10 cellular contexts compared by ENCODE assay signal in the genomic region with DNA sequence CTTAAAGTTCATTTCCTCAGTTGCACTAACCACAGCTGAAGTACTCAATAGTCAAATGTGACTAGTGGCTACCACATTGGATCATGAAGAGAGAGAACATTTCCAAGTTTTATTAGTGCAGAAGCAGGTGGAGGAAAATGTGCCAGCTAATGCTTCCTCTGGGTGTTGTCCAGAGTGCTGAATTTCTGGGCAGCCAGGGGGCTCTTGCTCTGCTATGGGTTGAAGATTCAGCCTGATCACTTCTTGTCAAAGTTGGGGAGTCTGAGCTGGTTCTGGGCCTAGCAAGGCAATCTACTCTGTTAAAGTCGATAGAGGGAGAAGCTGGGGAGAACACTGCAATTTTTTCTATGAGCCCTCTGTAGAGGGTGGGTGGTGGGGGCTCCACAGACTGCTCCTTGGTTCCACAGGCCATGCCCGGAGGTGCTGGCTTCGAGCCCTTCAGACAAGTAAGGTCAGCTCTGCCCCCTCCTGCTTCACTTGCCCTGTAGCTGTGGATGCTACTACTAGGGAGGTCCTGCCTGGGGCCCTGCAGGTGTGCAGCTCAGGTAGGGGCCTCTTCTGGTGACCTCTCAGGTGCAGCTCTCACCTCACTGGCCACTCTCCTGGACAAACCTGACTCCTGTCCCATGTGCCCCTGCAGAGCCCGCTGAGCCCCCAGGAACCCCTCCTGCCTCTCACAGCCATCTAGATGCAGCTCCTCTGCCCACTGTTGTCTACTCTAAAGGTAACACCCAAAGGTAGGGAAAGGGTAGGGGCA. TPM values are rescaled to one million over a fixed set of nuclear protein-coding genes. Genes with fewer than 3 reads are reported as not detected.
DNase-seq lines count a peak whose midpoint lies in the region; ATAC-seq, FAIRE-seq and TF ChIP-seq lines count a peak whose summit lies in the region.
"Had no signal": no experiment of that assay in that cellular context is flagged by ENCODE, and none has a peak within 500 bp of the region (broad histone marks: within the 10 kb centered on the region; RNA-seq: fewer than 3 reads in every experiment).

No MANE protein-coding gene starts in this region.

- peak; percentile 11 for ATAC-seq in HepG2
- ATAC-seq in right lobe of liver = no peak
- peak; percentile 16 for ATAC-seq in stimulated activated naive CD8-positive, alpha-beta T cell treated with anti-CD3 and anti-CD28 coated beads, Interleukin-15, amount 100 ng/mL, for 72 hours
- ATAC-seq in GM19324 (IDR thresholded peaks at IDR 0.05; ENCODE audit: low FRiP score, unreplicated experiment) = no peak

- no peak overlapping the region for H3K9ac ChIP-seq in HepG2 (ENCODE audit: insufficient read depth, low read depth, low read length)

- intact Hi-C loops in HepG2 (cut with micrococcal nuclease; ENCODE audit: unreplicated experiment) = loop anchor here (5.0 to 10.0 kb wide), 2 partner anchors 226 to 343 kb away; a partner anchor contains a TSS
- intact Hi-C loops in right lobe of liver (cut with DNase I) = loop anchor here (10.0 kb wide), 1 partner anchor 96 kb away; no protein-coding TSS in a partner anchor

- WGBS in HepG2 (ENCODE audit: low lambda C conversion rate) = 57% methylated on average over 1 of the region's 4 CpGs
- no CpG with 5 or more reads among the region's 4 CpGs for WGBS in right lobe of liver (ENCODE audit: insufficient coverage, low coverage, low lambda C conversion rate, missing lambda C conversion rate)

- no peaks in the 10 kb centered on the region for H3K79me2 ChIP-seq in HepG2 (ENCODE audit: insufficient read depth, low read length)

- H4K20me1 ChIP-seq in HepG2 (ENCODE audit: insufficient read depth, low read length) = peaks cover 4% of the 10 kb centered on the region

- in situ Hi-C loops in HepG2 (cut with HindIII; ENCODE audit: extremely low pct_ligation_motif_present, low pct_unique_long_range_greater_than_20kb) = no loop called here

- CTCF ChIA-PET in HepG2 (lab: Yijun Ruan, JAX; ENCODE audit: low intra/inter-chr PET ratio, low total read pairs) = no interaction called here

- no peak overlapping the region for H2AFZ ChIP-seq in HepG2 (ENCODE audit: low read length)

- H3K27ac ChIP-seq in HepG2 (ENCODE audit: extremely low read length, insufficient read depth, low read length) (no peak overlapping the region), right lobe of liver (no peak overlapping the region)
- H3K27ac ChIP-seq: epithelial cell of prostate, testis had no signal

- H3K27me3 ChIP-seq in HepG2 (ENCODE audit: control insufficient read depth in 1 of 2, insufficient read depth in 2 of 2, low read length in 2 of 2) (peaks cover 2 to 34% of the 10 kb centered on the region in 2 experiments; a peak in 4 of 5 replicates), right lobe of liver (no peaks in the 10 kb centered on the region)
- H3K27me3 ChIP-seq: testis had no signal

- no peak overlapping the region for H3K4me2 ChIP-seq in HepG2 (ENCODE audit: low read depth, low read length)

- POLR2A ChIA-PET in HepG2 (lab: Yijun Ruan, JAX) = interaction anchor here (0.6 to 1.4 kb wide), 6 partner anchors 11 to 356 kb away, joined by 3 to 4 read pairs (median 4); a partner anchor contains a TSS

- no peaks in the 10 kb centered on the region for H3K27me3 Mint-ChIP-seq in stimulated activated naive CD8-positive, alpha-beta T cell treated with anti-CD3 and anti-CD28 coated beads, Interleukin-15, amount 100 ng/mL, for 72 hours

- TF ChIP-seq RAD21 in HepG2 (CRISPR knock-in tag; IDR thresholded peaks at IDR 0.05) = no peak

- H3K27ac Mint-ChIP-seq in stimulated activated naive CD8-positive, alpha-beta T cell treated with anti-CD3 and anti-CD28 coated beads, Interleukin-15, amount 100 ng/mL, for 72 hours = no peak overlapping the region
- H3K27ac Mint-ChIP-seq: activated CD4-positive, alpha-beta memory T cell treated with anti-CD3 and anti-CD28 coated beads, Interleukin-2, amount 10 ng/mL, durations not matched to agents 7 days and 5 days; CD8-positive, alpha-beta memory T cell had no signal

- no peak for TF ChIP-seq CTCF in HepG2 (CRISPR knock-in tag; IDR thresholded peaks at IDR 0.05)
- no peak for TF ChIP-seq CTCF in right lobe of liver (IDR thresholded peaks at IDR 0.05)

- DNase-seq in HepG2 (ENCODE audit: low spot score) = no peak
- DNase-seq in right lobe of liver = no peak
- DNase-seq in stimulated activated naive CD8-positive, alpha-beta T cell treated with anti-CD3 and anti-CD28 coated beads, Interleukin-15, amount 100 ng/mL, for 72 hours = no peak
- DNase-seq: activated CD4-positive, alpha-beta memory T cell treated with anti-CD3 and anti-CD28 coated beads, Interleukin-2, amount 10 ng/mL, durations not matched to agents 7 days and 5 days; CD8-positive, alpha-beta memory T cell; NCI-H187; occipital lobe; testis had no signal

- TF ChIP-seq POLR2A in HepG2 (IDR thresholded peaks at IDR 0.05; ENCODE audit: insufficient read depth in 1 of 2, low read depth in 2 of 2, low read length in 2 of 2) (no peak), right lobe of liver (IDR thresholded peaks at IDR 0.05) (no peak)

- no peaks in the 10 kb centered on the region for H3K9me3 Mint-ChIP-seq in stimulated activated naive CD8-positive, alpha-beta T cell treated with anti-CD3 and anti-CD28 coated beads, Interleukin-15, amount 100 ng/mL, for 72 hours
- H3K9me3 Mint-ChIP-seq: activated CD4-positive, alpha-beta memory T cell treated with anti-CD3 and anti-CD28 coated beads, Interleukin-2, amount 10 ng/mL, durations not matched to agents 7 days and 5 days; CD8-positive, alpha-beta memory T cell had no signal

- BruUV-seq in HepG2 (replicated peaks; lab: Mats Ljungman, UMichigan) = no TSS peak

- H3K36me3 ChIP-seq in HepG2 (replicated peaks in 1 of 2; ENCODE audit: control insufficient read depth in 1 of 2, insufficient read depth in 2 of 2, low read length in 2 of 2) = peaks cover 16 to 26% of the 10 kb centered on the region in 2 experiments
- H3K36me3 ChIP-seq in right lobe of liver = peaks cover 0 to 31% (median 4%) of the 10 kb centered on the region in 4 donors

- H3K9me3 ChIP-seq in HepG2 (ENCODE audit: low read length) (no peaks in the 10 kb centered on the region), right lobe of liver (no peaks in the 10 kb centered on the region)
- H3K9me3 ChIP-seq: testis had no signal

- H3K4me1 ChIP-seq in HepG2 (ENCODE audit: insufficient read depth, low read length) (peaks cover 24% of the 10 kb centered on the region), right lobe of liver (peaks cover 0 to 16% (median 4%) of the 10 kb centered on the region in 4 donors)

- no peak for TF ChIP-seq EP300 in HepG2 (IDR thresholded peaks at IDR 0.05; ENCODE audit: low read depth in 2 of 2, low read length in 2 of 2)
- no peak for TF ChIP-seq EP300 in HepG2 (CRISPR knock-in tag; IDR thresholded peaks at IDR 0.05; ENCODE audit: borderline replicate concordance)

- no peak for FAIRE-seq in HepG2 (lab: Jason Lieb, UNC)

- H3K4me1 Mint-ChIP-seq in stimulated activated naive CD8-positive, alpha-beta T cell treated with anti-CD3 and anti-CD28 coated beads, Interleukin-15, amount 100 ng/mL, for 72 hours = no peaks in the 10 kb centered on the region

- H3K4me3 ChIP-seq in HepG2 (replicated peaks in 1 of 3; ENCODE audit: insufficient read depth in 1 of 3, low read depth in 2 of 3, low read length in 3 of 3) = no peak overlapping the region
- no peak overlapping the region for H3K4me3 ChIP-seq in right lobe of liver

- no peak overlapping the region for H3K4me3 Mint-ChIP-seq in stimulated activated naive CD8-positive, alpha-beta T cell treated with anti-CD3 and anti-CD28 coated beads, Interleukin-15, amount 100 ng/mL, for 72 hours
- H3K4me3 Mint-ChIP-seq: activated CD4-positive, alpha-beta memory T cell treated with anti-CD3 and anti-CD28 coated beads, Interleukin-2, amount 10 ng/mL, durations not matched to agents 7 days and 5 days had no signal

RNA-seq across cellular contexts. Expression of a gene that starts 8.2 kb away (rescaled TPM):
- 28.8 and 46.6 TPM in 2 replicates for total RNA-seq in HepG2 (2016; rRNA removed; fragmentation: Illumina TruSeq; extraction: Trizol)
- total RNA-seq in HepG2 (2016; cell fraction: cytosol; rRNA removed; fragmentation: Illumina TruSeq; extraction: Trizol; ENCODE audit: low read depth) = 47.3 and 56.1 TPM in 2 replicates
- total RNA-seq in HepG2 (2016; cell fraction: insoluble cytoplasmic fraction; rRNA removed; fragmentation: Illumina TruSeq; extraction: Trizol) = 27.8 and 43.4 TPM in 2 replicates
- 51.4 and 62.8 TPM in 2 replicates for total RNA-seq in HepG2 (2016; cell fraction: membrane; rRNA removed; fragmentation: Illumina TruSeq; extraction: Trizol)
- total RNA-seq in HepG2 (2016; cell fraction: nucleus; rRNA removed; fragmentation: Illumina TruSeq; extraction: Trizol) = 46.0 and 52.3 TPM in 2 replicates
- 57.1 and 63.2 TPM in 2 replicates for polyA plus RNA-seq in HepG2 (2011; rRNA removed)
- 74.6 and 81.8 TPM in 2 replicates for polyA plus RNA-seq in HepG2 (2011; cell fraction: cytosol; rRNA removed)
- polyA plus RNA-seq in HepG2 (2011; cell fraction: nucleus; rRNA removed) = 94.7 and 101 TPM in 2 replicates
- 43.5 and 53.9 TPM in 2 replicates for polyA plus RNA-seq in HepG2 (2012)
- 72.7 and 85.7 TPM in 2 replicates for polyA plus RNA-seq in HepG2 (2016; cell fraction: cytosol; fragmentation: Illumina TruSeq; extraction: Trizol; ENCODE audit: low read depth)
- polyA plus RNA-seq in HepG2 (2016; cell fraction: insoluble cytoplasmic fraction; fragmentation: Illumina TruSeq; extraction: Trizol; ENCODE audit: low read depth) = 39.8 and 50.9 TPM in 2 replicates
- 95.5 and 96.4 TPM in 2 replicates for polyA plus RNA-seq in HepG2 (2016; cell fraction: membrane; fragmentation: Illumina TruSeq; extraction: Trizol; ENCODE audit: low read depth)
- 113 and 119 TPM in 2 replicates for polyA plus RNA-seq in HepG2 (2016; cell fraction: nucleus; fragmentation: Illumina TruSeq; extraction: Trizol; ENCODE audit: insufficient read depth, low read depth)
- polyA minus RNA-seq in HepG2 (2011; rRNA and poly(A)+ RNA removed; ENCODE audit: low replicate concordance) = 275 and 712 TPM in 2 replicates
- polyA minus RNA-seq in HepG2 (2011; cell fraction: cytosol; rRNA and poly(A)+ RNA removed) = 45.2 and 48.1 TPM in 2 replicates
- 80.9 and 81.0 TPM in 2 replicates for polyA minus RNA-seq in HepG2 (2011; cell fraction: nucleus; rRNA and poly(A)+ RNA removed)
- total RNA-seq in right lobe of liver = 100 to 1,000 TPM in 2 of 6 experiments, 10 to 100 TPM in 4; 29.3 to 130 (median 35.5) TPM

RNA-seq across cellular contexts. Expression of a gene that starts 8.9 kb away (rescaled TPM):
- total RNA-seq in HepG2 (2016; rRNA removed; fragmentation: Illumina TruSeq; extraction: Trizol) (13.1 and 16.4 TPM in 2 replicates), right lobe of liver (10 to 100 TPM in 2 of 6 experiments, 1 to 10 TPM in 4; 4.9 to 19.4 (median 7.1) TPM)
- total RNA-seq in HepG2 (2016; cell fraction: cytosol; rRNA removed; fragmentation: Illumina TruSeq; extraction: Trizol; ENCODE audit: low read depth) = 3.9 and 4.5 TPM in 2 replicates
- 14.7 and 16.4 TPM in 2 replicates for total RNA-seq in HepG2 (2016; cell fraction: insoluble cytoplasmic fraction; rRNA removed; fragmentation: Illumina TruSeq; extraction: Trizol)
- total RNA-seq in HepG2 (2016; cell fraction: membrane; rRNA removed; fragmentation: Illumina TruSeq; extraction: Trizol) = 7.3 and 8.6 TPM in 2 replicates
- total RNA-seq in HepG2 (2016; cell fraction: nucleus; rRNA removed; fragmentation: Illumina TruSeq; extraction: Trizol) = 6.3 and 6.6 TPM in 2 replicates
- 14.6 and 15.8 TPM in 2 replicates for polyA plus RNA-seq in HepG2 (2011; rRNA removed)
- polyA plus RNA-seq in HepG2 (2011; cell fraction: cytosol; rRNA removed) = 21.1 and 28.9 TPM in 2 replicates
- 9.1 and 9.2 TPM in 2 replicates for polyA plus RNA-seq in HepG2 (2011; cell fraction: nucleus; rRNA removed)
- polyA plus RNA-seq in HepG2 (2012) = 6.5 and 12.4 TPM in 2 replicates
- 4.8 and 4.9 TPM in 2 replicates for polyA plus RNA-seq in HepG2 (2016; cell fraction: cytosol; fragmentation: Illumina TruSeq; extraction: Trizol; ENCODE audit: low read depth)
- polyA plus RNA-seq in HepG2 (2016; cell fraction: insoluble cytoplasmic fraction; fragmentation: Illumina TruSeq; extraction: Trizol; ENCODE audit: low read depth) = 17.4 and 17.7 TPM in 2 replicates
- polyA plus RNA-seq in HepG2 (2016; cell fraction: membrane; fragmentation: Illumina TruSeq; extraction: Trizol; ENCODE audit: low read depth) = 7.4 and 7.6 TPM in 2 replicates
- 6.9 and 8.1 TPM in 2 replicates for polyA plus RNA-seq in HepG2 (2016; cell fraction: nucleus; fragmentation: Illumina TruSeq; extraction: Trizol; ENCODE audit: insufficient read depth, low read depth)
- 33.3 and 107 TPM in 2 replicates for polyA minus RNA-seq in HepG2 (2011; rRNA and poly(A)+ RNA removed; ENCODE audit: low replicate concordance)
- 4.6 and 4.7 TPM in 2 replicates for polyA minus RNA-seq in HepG2 (2011; cell fraction: cytosol; rRNA and poly(A)+ RNA removed)
- polyA minus RNA-seq in HepG2 (2011; cell fraction: nucleus; rRNA and poly(A)+ RNA removed) = 7.3 and 9.4 TPM in 2 replicates

RNA-seq across cellular contexts. Expression of a gene that starts 11.2 kb away (rescaled TPM):
- total RNA-seq in HepG2 (2016; rRNA removed; fragmentation: Illumina TruSeq; extraction: Trizol) (0.04 TPM in 1 of 2 replicates, not detected in the other), right lobe of liver (under 1 TPM in 3 of 6 experiments, not detected in 3; 0.21 to 0.59 (median 0.25) TPM)
- total RNA-seq in HepG2 (2016; cell fraction: cytosol; rRNA removed; fragmentation: Illumina TruSeq; extraction: Trizol; ENCODE audit: low read depth) = not detected in 2 replicates
- 0.06 TPM in 1 of 2 replicates, not detected in the other for total RNA-seq in HepG2 (2016; cell fraction: insoluble cytoplasmic fraction; rRNA removed; fragmentation: Illumina TruSeq; extraction: Trizol)
- total RNA-seq in HepG2 (2016; cell fraction: membrane; rRNA removed; fragmentation: Illumina TruSeq; extraction: Trizol) = not detected in 2 replicates
- total RNA-seq in HepG2 (2016; cell fraction: nucleus; rRNA removed; fragmentation: Illumina TruSeq; extraction: Trizol) = 0.25 TPM in 1 of 2 replicates, not detected in the other
- polyA plus RNA-seq in HepG2 (2011; rRNA removed) = 0.03 and 0.04 TPM in 2 replicates
- polyA plus RNA-seq in HepG2 (2011; cell fraction: cytosol; rRNA removed) = not detected in 2 replicates
- polyA plus RNA-seq in HepG2 (2011; cell fraction: nucleus; rRNA removed) = 0.26 and 0.50 TPM in 2 replicates
- polyA plus RNA-seq in HepG2 (2012) = 0.13 TPM in 1 of 2 replicates, not detected in the other
- polyA plus RNA-seq in HepG2 (2016; cell fraction: cytosol; fragmentation: Illumina TruSeq; extraction: Trizol; ENCODE audit: low read depth) = not detected in 2 replicates
- polyA plus RNA-seq in HepG2 (2016; cell fraction: insoluble cytoplasmic fraction; fragmentation: Illumina TruSeq; extraction: Trizol; ENCODE audit: low read depth) = 0.07 TPM in 1 of 2 replicates, not detected in the other
- polyA plus RNA-seq in HepG2 (2016; cell fraction: membrane; fragmentation: Illumina TruSeq; extraction: Trizol; ENCODE audit: low read depth) = not detected in 2 replicates
- polyA plus RNA-seq in HepG2 (2016; cell fraction: nucleus; fragmentation: Illumina TruSeq; extraction: Trizol; ENCODE audit: insufficient read depth, low read depth) = 0.18 and 0.64 TPM in 2 replicates
- polyA minus RNA-seq in HepG2 (2011; rRNA and poly(A)+ RNA removed; ENCODE audit: low replicate concordance) = 0.48 and 0.87 TPM in 2 replicates
- polyA minus RNA-seq in HepG2 (2011; cell fraction: cytosol; rRNA and poly(A)+ RNA removed) = not detected in 2 replicates
- polyA minus RNA-seq in HepG2 (2011; cell fraction: nucleus; rRNA and poly(A)+ RNA removed) = not detected in 2 replicates
- total RNA-seq: activated CD4-positive, alpha-beta memory T cell treated with anti-CD3 and anti-CD28 coated beads, Interleukin-2, amount 10 ng/mL, durations not matched to agents 7 days and 5 days had no signal
- polyA plus RNA-seq: CD8-positive, alpha-beta memory T cell had no signal

RNA-seq across cellular contexts. Expression of a gene that starts 20.8 kb away (rescaled TPM):
- total RNA-seq in HepG2 (2016; rRNA removed; fragmentation: Illumina TruSeq; extraction: Trizol) (0.27 TPM in 1 of 2 replicates, not detected in the other), right lobe of liver (under 1 TPM in 3 of 6 experiments, not detected in 3; 0.21 to 0.42 (median 0.24) TPM)
- not detected in 2 replicates for total RNA-seq in HepG2 (2016; cell fraction: cytosol; rRNA removed; fragmentation: Illumina TruSeq; extraction: Trizol; ENCODE audit: low read depth)
- total RNA-seq in HepG2 (2016; cell fraction: insoluble cytoplasmic fraction; rRNA removed; fragmentation: Illumina TruSeq; extraction: Trizol) = 0.09 and 0.27 TPM in 2 replicates
- total RNA-seq in HepG2 (2016; cell fraction: membrane; rRNA removed; fragmentation: Illumina TruSeq; extraction: Trizol) = 0.34 and 0.72 TPM in 2 replicates
- total RNA-seq in HepG2 (2016; cell fraction: nucleus; rRNA removed; fragmentation: Illumina TruSeq; extraction: Trizol) = not detected in 2 replicates
- 0.04 and 0.12 TPM in 2 replicates for polyA plus RNA-seq in HepG2 (2011; rRNA removed)
- 0.07 and 0.08 TPM in 2 replicates for polyA plus RNA-seq in HepG2 (2011; cell fraction: cytosol; rRNA removed)
- 0.09 and 0.16 TPM in 2 replicates for polyA plus RNA-seq in HepG2 (2011; cell fraction: nucleus; rRNA removed)
- not detected in 2 replicates for polyA plus RNA-seq in HepG2 (2012)
- 0.95 and 1.1 TPM in 2 replicates for polyA plus RNA-seq in HepG2 (2016; cell fraction: cytosol; fragmentation: Illumina TruSeq; extraction: Trizol; ENCODE audit: low read depth)
- not detected in 2 replicates for polyA plus RNA-seq in HepG2 (2016; cell fraction: insoluble cytoplasmic fraction; fragmentation: Illumina TruSeq; extraction: Trizol; ENCODE audit: low read depth)
- 1.00 and 1.2 TPM in 2 replicates for polyA plus RNA-seq in HepG2 (2016; cell fraction: membrane; fragmentation: Illumina TruSeq; extraction: Trizol; ENCODE audit: low read depth)
- polyA plus RNA-seq in HepG2 (2016; cell fraction: nucleus; fragmentation: Illumina TruSeq; extraction: Trizol; ENCODE audit: insufficient read depth, low read depth) = 0.46 and 0.47 TPM in 2 replicates
- 7.5 TPM in 1 of 2 replicates, not detected in the other for polyA minus RNA-seq in HepG2 (2011; rRNA and poly(A)+ RNA removed; ENCODE audit: low replicate concordance)
- 0.44 TPM in 1 of 2 replicates, not detected in the other for polyA minus RNA-seq in HepG2 (2011; cell fraction: cytosol; rRNA and poly(A)+ RNA removed)
- not detected in 2 replicates for polyA minus RNA-seq in HepG2 (2011; cell fraction: nucleus; rRNA and poly(A)+ RNA removed)
- polyA plus RNA-seq: CD8-positive, alpha-beta memory T cell had no signal

RNA-seq across cellular contexts. Expression of a gene that starts 35.3 kb away (rescaled TPM):
- total RNA-seq in HepG2 (2016; rRNA removed; fragmentation: Illumina TruSeq; extraction: Trizol) (not detected in 2 replicates), right lobe of liver (not detected)
- total RNA-seq in HepG2 (2016; cell fraction: cytosol; rRNA removed; fragmentation: Illumina TruSeq; extraction: Trizol; ENCODE audit: low read depth) = not detected in 2 replicates
- total RNA-seq in HepG2 (2016; cell fraction: insoluble cytoplasmic fraction; rRNA removed; fragmentation: Illumina TruSeq; extraction: Trizol) = not detected in 2 replicates
- not detected in 2 replicates for total RNA-seq in HepG2 (2016; cell fraction: membrane; rRNA removed; fragmentation: Illumina TruSeq; extraction: Trizol)
- total RNA-seq in HepG2 (2016; cell fraction: nucleus; rRNA removed; fragmentation: Illumina TruSeq; extraction: Trizol) = not detected in 2 replicates
- polyA plus RNA-seq in HepG2 (2011; rRNA removed) = 0.03 TPM in 1 of 2 replicates, not detected in the other
- not detected in 2 replicates for polyA plus RNA-seq in HepG2 (2011; cell fraction: cytosol; rRNA removed)
- 0.10 and 0.16 TPM in 2 replicates for polyA plus RNA-seq in HepG2 (2011; cell fraction: nucleus; rRNA removed)
- polyA plus RNA-seq in HepG2 (2012) = not detected in 2 replicates
- polyA plus RNA-seq in HepG2 (2016; cell fraction: cytosol; fragmentation: Illumina TruSeq; extraction: Trizol; ENCODE audit: low read depth) = not detected in 2 replicates
- polyA plus RNA-seq in HepG2 (2016; cell fraction: insoluble cytoplasmic fraction; fragmentation: Illumina TruSeq; extraction: Trizol; ENCODE audit: low read depth) = not detected in 2 replicates
- polyA plus RNA-seq in HepG2 (2016; cell fraction: membrane; fragmentation: Illumina TruSeq; extraction: Trizol; ENCODE audit: low read depth) = not detected in 2 replicates
- polyA plus RNA-seq in HepG2 (2016; cell fraction: nucleus; fragmentation: Illumina TruSeq; extraction: Trizol; ENCODE audit: insufficient read depth, low read depth) = not detected in 2 replicates
- polyA minus RNA-seq in HepG2 (2011; rRNA and poly(A)+ RNA removed; ENCODE audit: low replicate concordance) = 0.14 TPM in 1 of 2 replicates, not detected in the other
- polyA minus RNA-seq in HepG2 (2011; cell fraction: cytosol; rRNA and poly(A)+ RNA removed) = not detected in 2 replicates
- polyA minus RNA-seq in HepG2 (2011; cell fraction: nucleus; rRNA and poly(A)+ RNA removed) = not detected in 2 replicates
- total RNA-seq: activated CD4-positive, alpha-beta memory T cell treated with anti-CD3 and anti-CD28 coated beads, Interleukin-2, amount 10 ng/mL, durations not matched to agents 7 days and 5 days; CD8-positive, alpha-beta memory T cell had no signal
- polyA plus RNA-seq: CD8-positive, alpha-beta memory T cell had no signal

Comparison
In these comparisons a context has a peak if more than half of its experiments do, and no peak if none do; other contexts are left out.
1. ATAC-seq: peak in HepG2 (single experiment) and stimulated activated naive CD8-positive, alpha-beta T cell treated with anti-CD3 and anti-CD28 coated beads, Interleukin-15, amount 100 ng/mL, for 72 hours (single experiment); none in right lobe of liver (0 of 4) and GM19324 (single experiment).